Comparison of ENCODE assay signal across 1 cellular context in the genomic region with DNA sequence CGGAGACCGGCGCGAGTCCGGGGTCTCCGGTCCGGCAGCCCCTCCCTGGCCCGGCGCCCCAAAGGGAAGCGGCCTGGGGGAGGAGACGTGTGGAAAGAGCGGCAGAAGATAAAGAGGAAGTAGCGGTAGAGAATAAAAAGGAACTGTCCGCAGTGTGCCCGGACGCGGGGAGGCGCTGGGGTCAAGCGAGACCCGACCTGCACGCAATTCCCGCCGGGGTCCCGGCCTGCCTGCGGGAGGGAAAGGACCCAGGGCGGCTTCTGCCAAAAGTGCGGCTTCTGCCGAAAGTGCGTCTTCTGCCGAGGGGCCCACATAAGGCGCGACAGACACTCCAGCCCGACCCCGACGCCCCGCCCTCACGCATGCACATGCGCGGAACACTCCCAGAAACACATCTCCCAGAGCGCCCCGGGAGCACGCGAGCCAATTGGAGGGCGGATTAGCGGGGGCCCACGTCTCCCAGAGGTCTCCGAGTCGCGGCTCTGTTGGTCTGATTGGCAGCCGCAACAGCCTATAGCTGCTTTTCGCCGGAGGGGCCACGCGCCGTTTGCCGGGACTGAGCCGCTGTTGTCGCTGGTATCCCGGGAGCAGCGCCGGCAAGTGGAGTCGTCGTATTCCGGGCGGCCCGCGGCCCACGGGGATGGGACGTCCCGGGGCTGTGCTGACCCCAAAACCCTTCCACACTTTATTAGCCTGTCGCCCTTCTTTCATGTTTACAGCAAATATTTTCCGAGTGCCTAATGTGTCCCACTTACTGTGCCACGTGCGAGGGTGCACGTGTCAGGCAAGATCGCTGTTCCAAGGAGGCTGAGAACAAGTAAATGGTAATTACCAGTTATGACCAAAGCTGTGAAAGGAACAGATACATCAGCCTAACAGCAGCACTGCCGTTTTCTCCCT.
TF ChIP-seq lines count a peak whose summit lies in the region.

No MANE protein-coding gene starts in this region.

TF ChIP-seq in K562, 482 proteins besides CTCF, POLR2A, EP300 and RAD21 (continued from another document and continues in another):
- TF ChIP-seq, protein P1, sequence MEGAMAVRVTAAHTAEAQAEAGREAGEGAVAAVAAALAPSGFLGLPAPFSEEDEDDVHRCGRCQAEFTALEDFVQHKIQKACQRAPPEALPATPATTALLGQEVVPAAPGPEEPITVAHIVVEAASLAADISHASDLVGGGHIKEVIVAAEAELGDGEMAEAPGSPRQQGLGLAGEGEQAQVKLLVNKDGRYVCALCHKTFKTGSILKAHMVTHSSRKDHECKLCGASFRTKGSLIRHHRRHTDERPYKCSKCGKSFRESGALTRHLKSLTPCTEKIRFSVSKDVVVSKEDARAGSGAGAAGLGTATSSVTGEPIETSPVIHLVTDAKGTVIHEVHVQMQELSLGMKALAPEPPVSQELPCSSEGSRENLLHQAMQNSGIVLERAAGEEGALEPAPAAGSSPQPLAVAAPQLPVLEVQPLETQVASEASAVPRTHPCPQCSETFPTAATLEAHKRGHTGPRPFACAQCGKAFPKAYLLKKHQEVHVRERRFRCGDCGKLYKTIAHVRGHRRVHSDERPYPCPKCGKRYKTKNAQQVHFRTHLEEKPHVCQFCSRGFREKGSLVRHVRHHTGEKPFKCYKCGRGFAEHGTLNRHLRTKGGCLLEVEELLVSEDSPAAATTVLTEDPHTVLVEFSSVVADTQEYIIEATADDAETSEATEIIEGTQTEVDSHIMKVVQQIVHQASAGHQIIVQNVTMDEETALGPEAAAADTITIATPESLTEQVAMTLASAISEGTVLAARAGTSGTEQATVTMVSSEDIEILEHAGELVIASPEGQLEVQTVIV (CRISPR knock-in tag; IDR thresholded peaks at IDR 0.05; ENCODE audit: borderline replicate concordance): no peak
- no peak for TF ChIP-seq ZNF766 (CRISPR knock-in tag; conservative IDR thresholded peaks at IDR 0.05)
- TF ChIP-seq ZNF707 (CRISPR knock-in tag; conservative IDR thresholded peaks at IDR 0.05): no peak
- TF ChIP-seq SP1 (CRISPR knock-in tag; IDR thresholded peaks at IDR 0.05): peak; percentile 33; the same call in 1 of the 2 replicates
- TF ChIP-seq, protein P2, sequence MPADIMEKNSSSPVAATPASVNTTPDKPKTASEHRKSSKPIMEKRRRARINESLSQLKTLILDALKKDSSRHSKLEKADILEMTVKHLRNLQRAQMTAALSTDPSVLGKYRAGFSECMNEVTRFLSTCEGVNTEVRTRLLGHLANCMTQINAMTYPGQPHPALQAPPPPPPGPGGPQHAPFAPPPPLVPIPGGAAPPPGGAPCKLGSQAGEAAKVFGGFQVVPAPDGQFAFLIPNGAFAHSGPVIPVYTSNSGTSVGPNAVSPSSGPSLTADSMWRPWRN (IDR thresholded peaks at IDR 0.05; ENCODE audit: low read depth): peak; percentile 77
- TF ChIP-seq CBX3 (IDR thresholded peaks at IDR 0.05; ENCODE audit: borderline replicate concordance in 1 of 2, low read length in 2 of 2): peak in 1 of 2 experiments; percentile 90; a peak in 2 of 3 replicates
- TF ChIP-seq DIDO1 (tag; IDR thresholded peaks at IDR 0.05; ENCODE audit: low read depth): no peak
- TF ChIP-seq PHF8 (IDR thresholded peaks at IDR 0.05; ENCODE audit: borderline replicate concordance, low read length): peak; percentile 89; the same call in 1 of the 2 replicates
- TF ChIP-seq ELF4 (CRISPR knock-in tag; IDR thresholded peaks at IDR 0.05): no peak
- no peak; the same call in 1 of the 2 replicates for TF ChIP-seq NBN (IDR thresholded peaks at IDR 0.05; ENCODE audit: low read depth)
- TF ChIP-seq, protein P3, sequence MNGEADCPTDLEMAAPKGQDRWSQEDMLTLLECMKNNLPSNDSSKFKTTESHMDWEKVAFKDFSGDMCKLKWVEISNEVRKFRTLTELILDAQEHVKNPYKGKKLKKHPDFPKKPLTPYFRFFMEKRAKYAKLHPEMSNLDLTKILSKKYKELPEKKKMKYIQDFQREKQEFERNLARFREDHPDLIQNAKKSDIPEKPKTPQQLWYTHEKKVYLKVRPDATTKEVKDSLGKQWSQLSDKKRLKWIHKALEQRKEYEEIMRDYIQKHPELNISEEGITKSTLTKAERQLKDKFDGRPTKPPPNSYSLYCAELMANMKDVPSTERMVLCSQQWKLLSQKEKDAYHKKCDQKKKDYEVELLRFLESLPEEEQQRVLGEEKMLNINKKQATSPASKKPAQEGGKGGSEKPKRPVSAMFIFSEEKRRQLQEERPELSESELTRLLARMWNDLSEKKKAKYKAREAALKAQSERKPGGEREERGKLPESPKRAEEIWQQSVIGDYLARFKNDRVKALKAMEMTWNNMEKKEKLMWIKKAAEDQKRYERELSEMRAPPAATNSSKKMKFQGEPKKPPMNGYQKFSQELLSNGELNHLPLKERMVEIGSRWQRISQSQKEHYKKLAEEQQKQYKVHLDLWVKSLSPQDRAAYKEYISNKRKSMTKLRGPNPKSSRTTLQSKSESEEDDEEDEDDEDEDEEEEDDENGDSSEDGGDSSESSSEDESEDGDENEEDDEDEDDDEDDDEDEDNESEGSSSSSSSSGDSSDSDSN (IDR thresholded peaks at IDR 0.05; ENCODE audit: borderline replicate concordance in 1 of 2, low read depth in 2 of 2, low read length in 2 of 2): peak in 1 of 2 experiments; percentile 56; a peak in 2 of 4 replicates
- TF ChIP-seq, protein P4, sequence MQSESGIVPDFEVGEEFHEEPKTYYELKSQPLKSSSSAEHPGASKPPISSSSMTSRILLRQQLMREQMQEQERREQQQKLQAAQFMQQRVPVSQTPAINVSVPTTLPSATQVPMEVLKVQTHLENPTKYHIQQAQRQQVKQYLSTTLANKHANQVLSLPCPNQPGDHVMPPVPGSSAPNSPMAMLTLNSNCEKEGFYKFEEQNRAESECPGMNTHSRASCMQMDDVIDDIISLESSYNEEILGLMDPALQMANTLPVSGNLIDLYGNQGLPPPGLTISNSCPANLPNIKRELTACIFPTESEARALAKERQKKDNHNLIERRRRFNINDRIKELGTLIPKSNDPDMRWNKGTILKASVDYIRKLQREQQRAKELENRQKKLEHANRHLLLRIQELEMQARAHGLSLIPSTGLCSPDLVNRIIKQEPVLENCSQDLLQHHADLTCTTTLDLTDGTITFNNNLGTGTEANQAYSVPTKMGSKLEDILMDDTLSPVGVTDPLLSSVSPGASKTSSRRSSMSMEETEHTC (IDR thresholded peaks at IDR 0.05): 0 out of 2 replicates have a peak, but pooled peaks have one; percentile 24
- 0 out of 2 replicates have a peak, but pooled peaks have one; percentile 42 for TF ChIP-seq TEAD4 (IDR thresholded peaks at IDR 0.05; ENCODE audit: low read length)
- TF ChIP-seq TEAD4 (CRISPR knock-in tag; IDR thresholded peaks at IDR 0.05; ENCODE audit: borderline replicate concordance): peak; percentile 96
- TF ChIP-seq ATF7 (IDR thresholded peaks at IDR 0.05): peak; percentile 53
- peak; percentile 69 for TF ChIP-seq MXI1 (IDR thresholded peaks at IDR 0.05; ENCODE audit: low read depth, low read length)
- TF ChIP-seq, protein P5, sequence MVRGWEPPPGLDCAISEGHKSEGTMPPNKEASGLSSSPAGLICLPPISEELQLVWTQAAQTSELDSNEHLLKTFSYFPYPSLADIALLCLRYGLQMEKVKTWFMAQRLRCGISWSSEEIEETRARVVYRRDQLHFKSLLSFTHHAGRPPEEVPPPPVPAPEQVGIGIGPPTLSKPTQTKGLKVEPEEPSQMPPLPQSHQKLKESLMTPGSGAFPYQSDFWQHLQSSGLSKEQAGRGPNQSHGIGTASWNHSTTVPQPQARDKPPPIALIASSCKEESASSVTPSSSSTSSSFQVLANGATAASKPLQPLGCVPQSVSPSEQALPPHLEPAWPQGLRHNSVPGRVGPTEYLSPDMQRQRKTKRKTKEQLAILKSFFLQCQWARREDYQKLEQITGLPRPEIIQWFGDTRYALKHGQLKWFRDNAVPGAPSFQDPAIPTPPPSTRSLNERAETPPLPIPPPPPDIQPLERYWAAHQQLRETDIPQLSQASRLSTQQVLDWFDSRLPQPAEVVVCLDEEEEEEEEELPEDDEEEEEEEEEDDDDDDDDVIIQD (CRISPR knock-in tag; IDR thresholded peaks at IDR 0.05): no peak
- TF ChIP-seq, protein P6, sequence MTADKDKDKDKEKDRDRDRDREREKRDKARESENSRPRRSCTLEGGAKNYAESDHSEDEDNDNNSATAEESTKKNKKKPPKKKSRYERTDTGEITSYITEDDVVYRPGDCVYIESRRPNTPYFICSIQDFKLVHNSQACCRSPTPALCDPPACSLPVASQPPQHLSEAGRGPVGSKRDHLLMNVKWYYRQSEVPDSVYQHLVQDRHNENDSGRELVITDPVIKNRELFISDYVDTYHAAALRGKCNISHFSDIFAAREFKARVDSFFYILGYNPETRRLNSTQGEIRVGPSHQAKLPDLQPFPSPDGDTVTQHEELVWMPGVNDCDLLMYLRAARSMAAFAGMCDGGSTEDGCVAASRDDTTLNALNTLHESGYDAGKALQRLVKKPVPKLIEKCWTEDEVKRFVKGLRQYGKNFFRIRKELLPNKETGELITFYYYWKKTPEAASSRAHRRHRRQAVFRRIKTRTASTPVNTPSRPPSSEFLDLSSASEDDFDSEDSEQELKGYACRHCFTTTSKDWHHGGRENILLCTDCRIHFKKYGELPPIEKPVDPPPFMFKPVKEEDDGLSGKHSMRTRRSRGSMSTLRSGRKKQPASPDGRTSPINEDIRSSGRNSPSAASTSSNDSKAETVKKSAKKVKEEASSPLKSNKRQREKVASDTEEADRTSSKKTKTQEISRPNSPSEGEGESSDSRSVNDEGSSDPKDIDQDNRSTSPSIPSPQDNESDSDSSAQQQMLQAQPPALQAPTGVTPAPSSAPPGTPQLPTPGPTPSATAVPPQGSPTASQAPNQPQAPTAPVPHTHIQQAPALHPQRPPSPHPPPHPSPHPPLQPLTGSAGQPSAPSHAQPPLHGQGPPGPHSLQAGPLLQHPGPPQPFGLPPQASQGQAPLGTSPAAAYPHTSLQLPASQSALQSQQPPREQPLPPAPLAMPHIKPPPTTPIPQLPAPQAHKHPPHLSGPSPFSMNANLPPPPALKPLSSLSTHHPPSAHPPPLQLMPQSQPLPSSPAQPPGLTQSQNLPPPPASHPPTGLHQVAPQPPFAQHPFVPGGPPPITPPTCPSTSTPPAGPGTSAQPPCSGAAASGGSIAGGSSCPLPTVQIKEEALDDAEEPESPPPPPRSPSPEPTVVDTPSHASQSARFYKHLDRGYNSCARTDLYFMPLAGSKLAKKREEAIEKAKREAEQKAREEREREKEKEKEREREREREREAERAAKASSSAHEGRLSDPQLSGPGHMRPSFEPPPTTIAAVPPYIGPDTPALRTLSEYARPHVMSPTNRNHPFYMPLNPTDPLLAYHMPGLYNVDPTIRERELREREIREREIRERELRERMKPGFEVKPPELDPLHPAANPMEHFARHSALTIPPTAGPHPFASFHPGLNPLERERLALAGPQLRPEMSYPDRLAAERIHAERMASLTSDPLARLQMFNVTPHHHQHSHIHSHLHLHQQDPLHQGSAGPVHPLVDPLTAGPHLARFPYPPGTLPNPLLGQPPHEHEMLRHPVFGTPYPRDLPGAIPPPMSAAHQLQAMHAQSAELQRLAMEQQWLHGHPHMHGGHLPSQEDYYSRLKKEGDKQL (CRISPR knock-in tag; IDR thresholded peaks at IDR 0.05; ENCODE audit: borderline replicate concordance): peak; percentile 58; the same call in 1 of the 2 replicates
- no peak for TF ChIP-seq SMAD1 (IDR thresholded peaks at IDR 0.05; ENCODE audit: low read depth, low read length, partially characterized antibody)
- TF ChIP-seq, protein P7, sequence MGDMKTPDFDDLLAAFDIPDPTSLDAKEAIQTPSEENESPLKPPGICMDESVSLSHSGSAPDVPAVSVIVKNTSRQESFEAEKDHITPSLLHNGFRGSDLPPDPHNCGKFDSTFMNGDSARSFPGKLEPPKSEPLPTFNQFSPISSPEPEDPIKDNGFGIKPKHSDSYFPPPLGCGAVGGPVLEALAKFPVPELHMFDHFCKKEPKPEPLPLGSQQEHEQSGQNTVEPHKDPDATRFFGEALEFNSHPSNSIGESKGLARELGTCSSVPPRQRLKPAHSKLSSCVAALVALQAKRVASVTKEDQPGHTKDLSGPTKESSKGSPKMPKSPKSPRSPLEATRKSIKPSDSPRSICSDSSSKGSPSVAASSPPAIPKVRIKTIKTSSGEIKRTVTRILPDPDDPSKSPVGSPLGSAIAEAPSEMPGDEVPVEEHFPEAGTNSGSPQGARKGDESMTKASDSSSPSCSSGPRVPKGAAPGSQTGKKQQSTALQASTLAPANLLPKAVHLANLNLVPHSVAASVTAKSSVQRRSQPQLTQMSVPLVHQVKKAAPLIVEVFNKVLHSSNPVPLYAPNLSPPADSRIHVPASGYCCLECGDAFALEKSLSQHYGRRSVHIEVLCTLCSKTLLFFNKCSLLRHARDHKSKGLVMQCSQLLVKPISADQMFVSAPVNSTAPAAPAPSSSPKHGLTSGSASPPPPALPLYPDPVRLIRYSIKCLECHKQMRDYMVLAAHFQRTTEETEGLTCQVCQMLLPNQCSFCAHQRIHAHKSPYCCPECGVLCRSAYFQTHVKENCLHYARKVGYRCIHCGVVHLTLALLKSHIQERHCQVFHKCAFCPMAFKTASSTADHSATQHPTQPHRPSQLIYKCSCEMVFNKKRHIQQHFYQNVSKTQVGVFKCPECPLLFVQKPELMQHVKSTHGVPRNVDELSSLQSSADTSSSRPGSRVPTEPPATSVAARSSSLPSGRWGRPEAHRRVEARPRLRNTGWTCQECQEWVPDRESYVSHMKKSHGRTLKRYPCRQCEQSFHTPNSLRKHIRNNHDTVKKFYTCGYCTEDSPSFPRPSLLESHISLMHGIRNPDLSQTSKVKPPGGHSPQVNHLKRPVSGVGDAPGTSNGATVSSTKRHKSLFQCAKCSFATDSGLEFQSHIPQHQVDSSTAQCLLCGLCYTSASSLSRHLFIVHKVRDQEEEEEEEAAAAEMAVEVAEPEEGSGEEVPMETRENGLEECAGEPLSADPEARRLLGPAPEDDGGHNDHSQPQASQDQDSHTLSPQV (IDR thresholded peaks at IDR 0.05): peak; percentile 94
- peak; percentile 74 for TF ChIP-seq CHD2 (IDR thresholded peaks at IDR 0.05; ENCODE audit: low read depth, low read length)
- peak; percentile 60; the same call in 1 of the 2 replicates for TF ChIP-seq NR2C1 (IDR thresholded peaks at IDR 0.05)
- 0 out of 2 replicates have a peak, but pooled peaks have one; percentile 44 for TF ChIP-seq NR2C1 (tag; IDR thresholded peaks at IDR 0.05)
- TF ChIP-seq, protein P8, sequence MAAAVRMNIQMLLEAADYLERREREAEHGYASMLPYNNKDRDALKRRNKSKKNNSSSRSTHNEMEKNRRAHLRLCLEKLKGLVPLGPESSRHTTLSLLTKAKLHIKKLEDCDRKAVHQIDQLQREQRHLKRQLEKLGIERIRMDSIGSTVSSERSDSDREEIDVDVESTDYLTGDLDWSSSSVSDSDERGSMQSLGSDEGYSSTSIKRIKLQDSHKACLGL (CRISPR knock-in tag; IDR thresholded peaks at IDR 0.05; ENCODE audit: borderline replicate concordance, poor library complexity, severe bottlenecking): peak; percentile 71
- TF ChIP-seq SIRT6 (IDR thresholded peaks at IDR 0.05; ENCODE audit: low read depth, low read length): peak; percentile 42
- peak; percentile 44; the same call in 1 of the 2 replicates for TF ChIP-seq POLR2H (tag; IDR thresholded peaks at IDR 0.05; ENCODE audit: low read depth)
- 0 out of 2 replicates have a peak, but pooled peaks have one; percentile 12 for TF ChIP-seq NFIC (IDR thresholded peaks at IDR 0.05)
- peak; percentile 41 for TF ChIP-seq C11orf30 (IDR thresholded peaks at IDR 0.05; ENCODE audit: low read depth)
